ENCODE assay signal across 1 cellular context in genomic region chr2:11354363-11355154, GRCh38.
TF ChIP-seq lines count a peak whose summit lies in the region.

No MANE protein-coding gene starts in this region.

TF ChIP-seq in HepG2, 621 proteins besides CTCF, POLR2A, EP300 and RAD21 (continued from another document and continues in another):
- no peak for TF ChIP-seq ZBTB2 (CRISPR knock-in tag; IDR thresholded peaks at IDR 0.05; ENCODE audit: low read depth)
- TF ChIP-seq RAD51 (IDR thresholded peaks at IDR 0.05; ENCODE audit: borderline replicate concordance): no peak
- no peak for TF ChIP-seq CENPT (CRISPR knock-in tag; IDR thresholded peaks at IDR 0.05; ENCODE audit: low read depth)
- TF ChIP-seq DNMT3B (CRISPR knock-in tag; conservative IDR thresholded peaks at IDR 0.05): 0 out of 2 replicates have a peak, but pooled peaks have one; percentile 73
- peak; percentile 99 for TF ChIP-seq AHDC1 (CRISPR knock-in tag; IDR thresholded peaks at IDR 0.05; ENCODE audit: borderline replicate concordance)
- peak; percentile 61; the same call in 1 of the 2 replicates for TF ChIP-seq CHD2 (IDR thresholded peaks at IDR 0.05; ENCODE audit: low read depth, low read length)
- TF ChIP-seq ZNF253 (CRISPR knock-in tag; IDR thresholded peaks at IDR 0.05; ENCODE audit: borderline replicate concordance): peak; percentile 52; the same call in 1 of the 2 replicates
- TF ChIP-seq FOSL2 (CRISPR knock-in tag; IDR thresholded peaks at IDR 0.05): peak; percentile 96
- peak; percentile 49 for TF ChIP-seq U2AF1 (optimal IDR thresholded peaks at IDR 0.05; ENCODE audit: low read depth, low read length)
- no peak for TF ChIP-seq U2AF2 (IDR thresholded peaks at IDR 0.05; ENCODE audit: low read depth, low read length)
- TF ChIP-seq ZNF430 (CRISPR knock-in tag; IDR thresholded peaks at IDR 0.05): peak; percentile 91
- TF ChIP-seq FOSL1 (CRISPR knock-in tag; IDR thresholded peaks at IDR 0.05; ENCODE audit: borderline replicate concordance): peak; percentile 69; the same call in 1 of the 2 replicates
- no peak for TF ChIP-seq MTF2 (CRISPR knock-in tag; IDR thresholded peaks at IDR 0.05; ENCODE audit: borderline replicate concordance)
- TF ChIP-seq AHR (CRISPR knock-in tag; IDR thresholded peaks at IDR 0.05): peak; percentile 95
- peak; percentile 89; the same call in 1 of the 2 replicates for TF ChIP-seq TOPORS (CRISPR knock-in tag; IDR thresholded peaks at IDR 0.05)
- no peak for TF ChIP-seq GPN1 (CRISPR knock-in tag; IDR thresholded peaks at IDR 0.05; ENCODE audit: borderline replicate concordance)
- TF ChIP-seq TEAD3 (CRISPR knock-in tag; optimal IDR thresholded peaks at IDR 0.05; ENCODE audit: borderline replicate concordance): peak; percentile 98
- peak; percentile 98 for TF ChIP-seq ZNF414 (CRISPR knock-in tag; IDR thresholded peaks at IDR 0.05)
- no peak for TF ChIP-seq ADNP (CRISPR knock-in tag; IDR thresholded peaks at IDR 0.05)
- peak; percentile 92; the same call in 2 of the 3 replicates for TF ChIP-seq MXI1 (IDR thresholded peaks at IDR 0.05; ENCODE audit: borderline replicate concordance, low read depth, low read length)
- TF ChIP-seq ZFP91 (CRISPR knock-in tag; IDR thresholded peaks at IDR 0.05; ENCODE audit: borderline replicate concordance): peak; percentile 64
- TF ChIP-seq ZNF142 (CRISPR knock-in tag; IDR thresholded peaks at IDR 0.05): peak; percentile 66; the same call in 1 of the 2 replicates
- peak; percentile 97 for TF ChIP-seq CREM (IDR thresholded peaks at IDR 0.05)
- no peak for TF ChIP-seq CREM (CRISPR knock-in tag; IDR thresholded peaks at IDR 0.05)
- peak; percentile 92; the same call in 1 of the 2 replicates for TF ChIP-seq HOXA5 (CRISPR knock-in tag; IDR thresholded peaks at IDR 0.05)
- TF ChIP-seq ZNF782 (CRISPR knock-in tag; IDR thresholded peaks at IDR 0.05; ENCODE audit: borderline replicate concordance): peak; percentile 40; the same call in 1 of the 2 replicates
- TF ChIP-seq TEF (CRISPR knock-in tag; IDR thresholded peaks at IDR 0.05): 0 out of 2 replicates have a peak, but pooled peaks have one; percentile 66
- TF ChIP-seq NFAT5 (CRISPR knock-in tag; IDR thresholded peaks at IDR 0.05): peak; percentile 68; the same call in 1 of the 2 replicates
- no peak; the same call in 1 of the 2 replicates for TF ChIP-seq PAX8 (CRISPR knock-in tag; IDR thresholded peaks at IDR 0.05; ENCODE audit: borderline replicate concordance)
- TF ChIP-seq NR2C2 (CRISPR knock-in tag; IDR thresholded peaks at IDR 0.05; ENCODE audit: borderline replicate concordance): peak; percentile 74
- no peak for TF ChIP-seq NR3C1 (CRISPR knock-in tag; IDR thresholded peaks at IDR 0.05)
- TF ChIP-seq ELF4 (CRISPR knock-in tag; IDR thresholded peaks at IDR 0.05; ENCODE audit: borderline replicate concordance): no peak; the same call in 1 of the 2 replicates
- TF ChIP-seq ESRRA (CRISPR knock-in tag; IDR thresholded peaks at IDR 0.05; ENCODE audit: low read depth): peak; percentile 87; the same call in 1 of the 2 replicates
